In genomic region chr6:2876210-2877056, GRCh38 we compare ENCODE assay signal across 8 cellular contexts. TPM values are rescaled to one million over a fixed set of nuclear protein-coding genes. Genes with fewer than 3 reads are reported as not detected.
DNase-seq lines count a peak whose midpoint lies in the region; ATAC-seq, FAIRE-seq and TF ChIP-seq lines count a peak whose summit lies in the region.

No MANE protein-coding gene starts in this region.

- H2AFZ ChIP-seq in keratinocyte (ENCODE audit: control insufficient read depth, low read length): no peak overlapping the region

- no peak for FAIRE-seq in keratinocyte (lab: Jason Lieb, UNC)
- no peak for FAIRE-seq in small intestine (lab: Jason Lieb, UNC)

- H3K4me3 ChIP-seq in keratinocyte (ENCODE audit: control insufficient read depth in 2 of 3, extremely low read depth in 1 of 3, insufficient read depth in 2 of 3, low read depth in 1 of 3, low read length in 3 of 3) (no peak overlapping the region), small intestine (ENCODE audit: low read depth in 1 of 2, low read length in 2 of 2) (peak overlapping the region; percentile 49 to 54)

- in situ Hi-C loops in GM13977 (cut with MboI; ENCODE audit: low pct_unique_long_range_greater_than_20kb, low sequenced_read_pairs, unreplicated experiment): no loop called here

- 12 to 14% (median 13%) methylated on average over 23 to 25 of the region's 25 CpGs for WGBS in small intestine, 3 donors

- H3K27ac ChIP-seq in keratinocyte (ENCODE audit: control insufficient read depth, insufficient read depth, low read length) (no peak overlapping the region), small intestine (ENCODE audit: low read depth in 1 of 2, low read length in 1 of 2) (peak overlapping the region; percentile 72 to 80)

- H3K27me3 ChIP-seq in keratinocyte (ENCODE audit: control insufficient read depth, extremely low read depth, insufficient read depth, low read length) (peaks cover 3% of the 10 kb centered on the region), small intestine (ENCODE audit: control insufficient read depth in 2 of 2, insufficient read depth in 2 of 2, low read length in 2 of 2) (no peaks in the 10 kb centered on the region)

- dilution Hi-C loops in keratinocyte (cut with MboI; ENCODE audit: extremely low pct_ligation_motif_present, low sequenced_read_pairs): no loop called here

- TF ChIP-seq CTCF in GM13977 (IDR thresholded peaks at IDR 0.05; ENCODE audit: extremely low read depth, insufficient read depth, missing control alignments): no peak
- no peak for TF ChIP-seq CTCF in keratinocyte (optimal IDR thresholded peaks at IDR 0.05 in 1 of 3, IDR thresholded peaks at IDR 0.05 in 1 of 3, conservative IDR thresholded peaks at IDR 0.05 in 1 of 3; ENCODE audit: extremely low read depth in 1 of 3, insufficient read depth in 2 of 3, low read length in 3 of 3)

- H4K20me1 ChIP-seq in keratinocyte (ENCODE audit: control insufficient read depth, extremely low read depth, insufficient read depth, low read length): no peaks in the 10 kb centered on the region

- DNase-seq in 8988T (peak; percentile 67), GM13977 (ENCODE audit: low spot score) (peak; percentile 43), NCI-H460 (ENCODE audit: extremely low read depth, low read depth) (peak; percentile 59), keratinocyte (ENCODE audit: low read depth, low spot score) (no peak), small intestine (peak; percentile 86)
- DNase-seq in central memory CD8-positive, alpha-beta T cell (ENCODE audit: low spot score in 2 of 2): no peak
- no peak for DNase-seq in effector CD8-positive, alpha-beta T cell (lab: John Stamatoyannopoulos, UW)

- ATAC-seq in central memory CD8-positive, alpha-beta T cell (replicated peaks; ENCODE audit: extremely low read depth, poor library complexity, severe bottlenecking): peak; percentile 6
- no peak for ATAC-seq in GM21528 (IDR thresholded peaks at IDR 0.05; ENCODE audit: low FRiP score, unreplicated experiment)

- H3K9me3 Mint-ChIP-seq in central memory CD8-positive, alpha-beta T cell: no peaks in the 10 kb centered on the region

- H3K4me2 ChIP-seq in keratinocyte (ENCODE audit: control insufficient read depth, extremely low read depth, insufficient read depth, low read depth, low read length): peak overlapping the region; percentile 43

- H3K4me1 ChIP-seq in keratinocyte (ENCODE audit: control insufficient read depth, extremely low read depth, insufficient read depth, low read length) (peaks cover 16% of the 10 kb centered on the region), small intestine (ENCODE audit: control insufficient read depth in 2 of 2, insufficient read depth in 1 of 2, low read depth in 1 of 2, low read length in 1 of 2) (peaks cover 5% of the 10 kb centered on the region in 2 donors)

- H3K4me3 Mint-ChIP-seq in central memory CD8-positive, alpha-beta T cell: peak overlapping the region; percentile 94

- H3K79me2 ChIP-seq in keratinocyte (ENCODE audit: control insufficient read depth, insufficient read depth, low read length): no peaks in the 10 kb centered on the region

- peak overlapping the region; percentile 94 for H3K27ac Mint-ChIP-seq in central memory CD8-positive, alpha-beta T cell (ENCODE audit: low read depth)

- no peaks in the 10 kb centered on the region for H3K9me1 ChIP-seq in keratinocyte (ENCODE audit: control insufficient read depth, extremely low read depth, insufficient read depth, low read length)

- no peaks in the 10 kb centered on the region for H3K27me3 Mint-ChIP-seq in central memory CD8-positive, alpha-beta T cell

- H3K9me3 ChIP-seq in keratinocyte (ENCODE audit: control insufficient read depth, low read depth, low read length): no peaks in the 10 kb centered on the region
- no peaks in the 10 kb centered on the region for H3K9me3 ChIP-seq in small intestine (ENCODE audit: control insufficient read depth, low read depth)

- H3K4me1 Mint-ChIP-seq in central memory CD8-positive, alpha-beta T cell: peaks cover 71% of the 10 kb centered on the region

- H3K36me3 ChIP-seq in keratinocyte (ENCODE audit: control insufficient read depth in 2 of 2, extremely low read depth in 1 of 2, insufficient read depth in 2 of 2, low read length in 2 of 2) (no peaks in the 10 kb centered on the region), small intestine (ENCODE audit: control insufficient read depth in 2 of 2, insufficient read depth in 2 of 2, low read length in 2 of 2) (no peaks in the 10 kb centered on the region)

- no peak overlapping the region for H3K9ac ChIP-seq in keratinocyte (ENCODE audit: control insufficient read depth, extremely low read depth, insufficient read depth, low read length)

- H3K36me3 Mint-ChIP-seq in central memory CD8-positive, alpha-beta T cell (ENCODE audit: insufficient read depth): peaks cover 8% of the 10 kb centered on the region

RNA-seq across cellular contexts. Expression of gene SERPINB9, which starts 26.7 kb away (rescaled TPM):
- 72.5 and 73.4 TPM in 2 replicates for total RNA-seq in NCI-H460 (2014; rRNA removed; shearing (Covaris generic))
- 32.2 and 35.7 TPM in 2 replicates for polyA plus RNA-seq in NCI-H460 (2014; cell fraction: nucleus; rRNA removed)
- polyA plus RNA-seq in keratinocyte (0.20 to 0.39 TPM (median 0.32 TPM) in 3 replicates), small intestine (1 to 10 TPM in 2 of 3 donors, under 1 TPM in 1; 0.22 to 3.6 (median 1.1) TPM)
- 0.12 TPM for polyA plus RNA-seq in keratinocyte (2011; ENCODE audit: low read depth)
- 0.16 and 0.30 TPM in 2 replicates for polyA plus RNA-seq in keratinocyte (2011; cell fraction: cytosol; rRNA removed)
- polyA plus RNA-seq in keratinocyte (2011; cell fraction: nucleus; rRNA removed): 0.23 and 0.31 TPM in 2 replicates
- polyA plus RNA-seq in keratinocyte (2012; ENCODE audit: low replicate concordance): 0.14 and 0.37 TPM in 2 replicates
- 0.46 to 0.56 TPM (median 0.48 TPM) in 3 replicates for polyA minus RNA-seq in keratinocyte
- not detected for polyA minus RNA-seq in keratinocyte (2011; cell fraction: cytosol; rRNA and poly(A)+ RNA removed)
- 0.39 TPM in 1 of 2 replicates, not detected in the other for polyA minus RNA-seq in keratinocyte (2011; cell fraction: nucleus; rRNA and poly(A)+ RNA removed)

RNA-seq across cellular contexts. Expression of gene SERPINB1, which starts 34.8 kb away (rescaled TPM):
- 225 and 247 TPM in 2 replicates for total RNA-seq in NCI-H460 (2014; rRNA removed; shearing (Covaris generic))
- 81.5 and 84.6 TPM in 2 replicates for polyA plus RNA-seq in NCI-H460 (2014; cell fraction: nucleus; rRNA removed)
- polyA plus RNA-seq in keratinocyte (38.4 to 76.0 TPM (median 71.9 TPM) in 3 replicates), small intestine (100 to 1,000 TPM; 154 to 226 (median 169) TPM)
- 13.5 TPM for polyA plus RNA-seq in keratinocyte (2011; ENCODE audit: low read depth)
- 46.9 and 80.2 TPM in 2 replicates for polyA plus RNA-seq in keratinocyte (2011; cell fraction: cytosol; rRNA removed)
- 31.5 and 46.9 TPM in 2 replicates for polyA plus RNA-seq in keratinocyte (2011; cell fraction: nucleus; rRNA removed)
- polyA plus RNA-seq in keratinocyte (2012; ENCODE audit: low replicate concordance): 8.0 and 64.9 TPM in 2 replicates
- 9.1 to 34.9 TPM (median 24.7 TPM) in 3 replicates for polyA minus RNA-seq in keratinocyte
- 33.0 TPM for polyA minus RNA-seq in keratinocyte (2011; cell fraction: cytosol; rRNA and poly(A)+ RNA removed)
- polyA minus RNA-seq in keratinocyte (2011; cell fraction: nucleus; rRNA and poly(A)+ RNA removed): 11.6 and 16.4 TPM in 2 replicates

Comparison
In these comparisons a context has a peak if more than half of its experiments do, and no peak if none do; other contexts are left out.
1. DNase-seq: peak in 8988T (single experiment), GM13977 (single experiment), NCI-H460 (single experiment) and small intestine (single experiment); none in central memory CD8-positive, alpha-beta T cell (0 of 2), keratinocyte (single experiment) and effector CD8-positive, alpha-beta T cell (single experiment).
2. H3K4me3 ChIP-seq: peak in small intestine (2 of 2); none in keratinocyte (0 of 3).